In genomic region chr6:30769088-30769852, GRCh38 we compare ENCODE assay signal across 8 cellular contexts. TPM values are rescaled to one million over a fixed set of nuclear protein-coding genes. Genes with fewer than 3 reads are reported as not detected.
A peak's percentile ranks its signal among the peaks of the same experiment; 100 is the strongest.
DNase-seq lines count a peak whose midpoint lies in the region; ATAC-seq and TF ChIP-seq lines count a peak whose summit lies in the region.

No MANE protein-coding gene starts in this region.

- peaks cover 61% of the 10 kb centered on the region for H3K4me1 Mint-ChIP-seq in CD8-positive, alpha-beta T cell (ENCODE audit: low read depth)
- peaks cover 89% of the 10 kb centered on the region for H3K4me1 Mint-ChIP-seq in stimulated activated naive CD8-positive, alpha-beta T cell treated with anti-CD3 and anti-CD28 coated beads, Interleukin-15, Interleukin-2, amounts not matched to agents 100 ng/mL and 50 ng/mL, for 24 hours (ENCODE audit: low read depth)

- intact Hi-C loops in CD8-positive, alpha-beta T cell (cut with DNase I, micrococcal nuclease) = loop anchor here in 1 of 2 experiments (2.0 to 5.0 kb wide), 3 partner anchors 24 to 43 kb away; partner anchors contain the start of gene IER3

- no peaks in the 10 kb centered on the region for H3K36me3 ChIP-seq in CD8-positive, alpha-beta T cell (ENCODE audit: insufficient read depth, low read length)
- H3K36me3 ChIP-seq in esophagus (ENCODE audit: control insufficient read depth in 2 of 2, insufficient read depth in 2 of 2, low read length in 1 of 2) = no peaks in the 10 kb centered on the region
- H3K36me3 ChIP-seq in neuron (ENCODE audit: insufficient read depth, low read length) = no peaks in the 10 kb centered on the region

- WGBS in esophagus, 2 donors = 18 to 29% methylated on average over 16 of the region's 16 CpGs

- H3K27ac ChIP-seq in CD8-positive, alpha-beta T cell (ENCODE audit: low read depth, low read length) = no peak overlapping the region
- peak overlapping the region; percentile 39 to 81 for H3K27ac ChIP-seq in esophagus (ENCODE audit: low read depth in 2 of 2, low read length in 1 of 2)

- H3K4me3 ChIP-seq in CD8-positive, alpha-beta T cell (ENCODE audit: low read depth, low read length) = peak overlapping the region; percentile 28
- H3K4me3 ChIP-seq in esophagus (ENCODE audit: low read depth in 1 of 2, low read length in 2 of 2) = no peak overlapping the region
- H3K4me3 ChIP-seq in neuron (ENCODE audit: low read length) = peak overlapping the region; percentile 1

- no peaks in the 10 kb centered on the region for H3K9me3 Mint-ChIP-seq in CD8-positive, alpha-beta T cell
- H3K9me3 Mint-ChIP-seq in stimulated activated naive CD8-positive, alpha-beta T cell treated with anti-CD3 and anti-CD28 coated beads, Interleukin-15, Interleukin-2, amounts not matched to agents 100 ng/mL and 50 ng/mL, for 24 hours = no peaks in the 10 kb centered on the region

- peak overlapping the region; percentile 68 for H3K4me3 Mint-ChIP-seq in CD8-positive, alpha-beta T cell
- H3K4me3 Mint-ChIP-seq in stimulated activated naive CD8-positive, alpha-beta T cell treated with anti-CD3 and anti-CD28 coated beads, Interleukin-15, Interleukin-2, amounts not matched to agents 100 ng/mL and 50 ng/mL, for 24 hours = peak overlapping the region; percentile 78

- DNase-seq in CD8-positive, alpha-beta T cell = peak in 6 of 7 experiments; percentile 54 to 75 (median 66)
- DNase-seq in NCI-H460 (ENCODE audit: extremely low read depth, low read depth) (peak; percentile 74), activated T-cell treated with anti-CD3 and anti-CD28 coated beads for 1 hour (ENCODE audit: low read depth) (peak; percentile 59), GM19238 (ENCODE audit: insufficient read length, low spot score) (no peak)

- peak; percentile 88 for ATAC-seq in CD8-positive, alpha-beta T cell
- no peak for ATAC-seq in HG02840 (IDR thresholded peaks at IDR 0.05; ENCODE audit: low FRiP score, unreplicated experiment)

- peak overlapping the region; percentile 89 for H3K27ac Mint-ChIP-seq in CD8-positive, alpha-beta T cell
- H3K27ac Mint-ChIP-seq in stimulated activated naive CD8-positive, alpha-beta T cell treated with anti-CD3 and anti-CD28 coated beads, Interleukin-15, Interleukin-2, amounts not matched to agents 100 ng/mL and 50 ng/mL, for 24 hours = peak overlapping the region; percentile 100

- no peaks in the 10 kb centered on the region for H3K9me3 ChIP-seq in CD8-positive, alpha-beta T cell (ENCODE audit: low read length)
- H3K9me3 ChIP-seq in esophagus (ENCODE audit: control insufficient read depth in 2 of 2, insufficient read depth in 1 of 2, low read depth in 1 of 2, low read length in 1 of 2) (no peaks in the 10 kb centered on the region), neuron (ENCODE audit: low read length) (no peaks in the 10 kb centered on the region)

- H2AFZ ChIP-seq in neuron (ENCODE audit: low read depth, low read length) = peak overlapping the region; percentile 40

- peaks cover 39% of the 10 kb centered on the region for H3K4me1 ChIP-seq in CD8-positive, alpha-beta T cell (ENCODE audit: insufficient read depth, low read length)
- H3K4me1 ChIP-seq in esophagus (ENCODE audit: control insufficient read depth in 2 of 2, insufficient read depth in 2 of 2, low read length in 1 of 2) (peaks cover 4 to 9% of the 10 kb centered on the region in 2 donors), neuron (ENCODE audit: insufficient read depth, low read length) (peaks cover 24% of the 10 kb centered on the region)

- no peaks in the 10 kb centered on the region for H3K27me3 Mint-ChIP-seq in CD8-positive, alpha-beta T cell (ENCODE audit: low read depth)
- no peaks in the 10 kb centered on the region for H3K27me3 Mint-ChIP-seq in stimulated activated naive CD8-positive, alpha-beta T cell treated with anti-CD3 and anti-CD28 coated beads, Interleukin-15, Interleukin-2, amounts not matched to agents 100 ng/mL and 50 ng/mL, for 24 hours

- H3K36me3 Mint-ChIP-seq in CD8-positive, alpha-beta T cell = no peaks in the 10 kb centered on the region
- peaks cover 5% of the 10 kb centered on the region for H3K36me3 Mint-ChIP-seq in stimulated activated naive CD8-positive, alpha-beta T cell treated with anti-CD3 and anti-CD28 coated beads, Interleukin-15, Interleukin-2, amounts not matched to agents 100 ng/mL and 50 ng/mL, for 24 hours (ENCODE audit: low read depth)

- H3K27me3 ChIP-seq in CD8-positive, alpha-beta T cell (ENCODE audit: insufficient read depth, low read length) = no peaks in the 10 kb centered on the region
- no peaks in the 10 kb centered on the region for H3K27me3 ChIP-seq in esophagus (ENCODE audit: control insufficient read depth in 1 of 2, insufficient read depth in 2 of 2, low read length in 2 of 2)
- no peaks in the 10 kb centered on the region for H3K27me3 ChIP-seq in neuron (ENCODE audit: insufficient read depth, low read length)

- TF ChIP-seq CTCF in CD8-positive, alpha-beta T cell (IDR thresholded peaks at IDR 0.05) = no peak

- CTCF ChIA-PET in CD8-positive, alpha-beta T cell (lab: Charles Lee) = interaction anchor here (0.8 to 1.7 kb wide), 15 partner anchors 12 to 227 kb away, joined by 3 to 5 read pairs (median 3); partner anchors contain the start of gene IER3

- POLR2A ChIA-PET in CD8-positive, alpha-beta T cell (lab: Charles Lee) = interaction anchor here (0.7 to 1.5 kb wide), 12 partner anchors 10 to 389 kb away, joined by 3 to 5 read pairs (median 3); partner anchors contain the start of gene TCF19

RNA-seq across cellular contexts. Expression of gene IER3, which starts 24.9 kb away (rescaled TPM):
- 1 to 10 TPM; 9.7 to 9.9 TPM for total RNA-seq in CD8-positive, alpha-beta T cell
- total RNA-seq in NCI-H460 (2014; rRNA removed; shearing (Covaris generic)) = 90.1 and 118 TPM in 2 replicates
- polyA plus RNA-seq in NCI-H460 (2014; cell fraction: nucleus; rRNA removed) = 54.8 and 57.3 TPM in 2 replicates
- polyA plus RNA-seq in esophagus = 100 to 1,000 TPM; 178 to 187 TPM

RNA-seq across cellular contexts. Expression of gene FLOT1, which starts 26.8 kb away (rescaled TPM):
- total RNA-seq in CD8-positive, alpha-beta T cell = 10 to 100 TPM; 27.5 to 27.8 TPM
- total RNA-seq in NCI-H460 (2014; rRNA removed; shearing (Covaris generic)) = 137 and 149 TPM in 2 replicates
- 108 and 142 TPM in 2 replicates for polyA plus RNA-seq in NCI-H460 (2014; cell fraction: nucleus; rRNA removed)
- 10 to 100 TPM; 80.9 to 87.0 TPM for polyA plus RNA-seq in esophagus

RNA-seq across cellular contexts. Expression of gene TUBB, which starts 49.1 kb away (rescaled TPM):
- 10 to 100 TPM; 61.3 to 63.1 TPM for total RNA-seq in CD8-positive, alpha-beta T cell
- total RNA-seq in NCI-H460 (2014; rRNA removed; shearing (Covaris generic)) = 287 and 303 TPM in 2 replicates
- 377 and 404 TPM in 2 replicates for polyA plus RNA-seq in NCI-H460 (2014; cell fraction: nucleus; rRNA removed)
- 100 to 1,000 TPM; 142 to 313 TPM for polyA plus RNA-seq in esophagus

RNA-seq across cellular contexts. Expression of gene MDC1, which starts 52.2 kb away (rescaled TPM):
- 10 to 100 TPM; 38.9 to 48.8 TPM for total RNA-seq in CD8-positive, alpha-beta T cell
- total RNA-seq in NCI-H460 (2014; rRNA removed; shearing (Covaris generic)) = 8.4 and 11.3 TPM in 2 replicates
- polyA plus RNA-seq in NCI-H460 (2014; cell fraction: nucleus; rRNA removed) = 13.1 and 18.7 TPM in 2 replicates
- 1 to 10 TPM; 5.9 to 8.1 TPM for polyA plus RNA-seq in esophagus

Comparison
In these comparisons a context has a peak if more than half of its experiments do, and no peak if none do; other contexts are left out.
1. H3K4me3 ChIP-seq: peak in CD8-positive, alpha-beta T cell (single experiment) and neuron (single experiment); none in esophagus (0 of 2).